ENCODE assay signal across 11 cellular contexts in the genomic region with DNA sequence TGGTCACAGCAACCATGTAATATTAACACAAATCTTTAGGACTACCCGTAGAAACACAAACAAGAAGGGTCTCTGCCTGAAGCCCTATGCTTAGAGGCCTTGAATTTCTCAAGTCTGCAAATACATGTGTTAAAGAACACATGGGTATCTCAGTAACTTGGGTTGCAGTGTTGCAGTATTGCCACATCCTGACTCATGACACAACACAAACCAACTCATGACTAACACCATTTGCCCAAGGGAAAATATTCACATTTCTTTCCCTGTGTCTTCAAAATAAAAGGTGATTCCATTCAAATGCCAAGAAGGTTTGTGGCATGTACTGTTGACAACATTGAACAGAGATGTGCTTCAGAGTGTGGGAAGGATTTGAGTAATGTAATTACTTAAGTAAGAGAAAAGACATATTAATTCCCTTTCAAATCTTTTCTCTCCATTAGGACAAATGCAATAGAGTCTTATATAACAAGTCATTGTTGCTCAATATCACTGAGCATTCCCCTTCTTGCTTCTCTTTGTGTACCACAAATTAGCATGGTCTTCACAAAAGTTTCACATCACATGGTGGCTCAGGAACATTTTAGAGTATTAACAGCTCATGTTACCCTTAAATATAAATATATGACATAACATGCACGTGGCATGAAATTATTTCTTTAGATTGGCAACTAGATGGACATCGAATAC.
DNase-seq lines count a peak whose midpoint lies in the region; FAIRE-seq and TF ChIP-seq lines count a peak whose summit lies in the region.
"Had no signal": no experiment of that assay in that cellular context is flagged by ENCODE, and none has a peak within 500 bp of the region (broad histone marks: within the 10 kb centered on the region; RNA-seq: fewer than 3 reads in every experiment).

No MANE protein-coding gene starts in this region.

- H3K4me3 Mint-ChIP-seq in immature natural killer cell, result no peak overlapping the region

- H3K36me3 ChIP-seq in bronchial epithelial cell (ENCODE audit: control insufficient read depth, insufficient read depth, low read length) (no peaks in the 10 kb centered on the region), kidney epithelial cell (ENCODE audit: control insufficient read depth, insufficient read depth, low read length) (no peaks in the 10 kb centered on the region)
- H3K36me3 ChIP-seq: SJSA1 had no signal

- H3K27me3 ChIP-seq in bronchial epithelial cell (ENCODE audit: control insufficient read depth, insufficient read depth, low read length), result no peaks in the 10 kb centered on the region
- H3K27me3 ChIP-seq in kidney epithelial cell (ENCODE audit: control insufficient read depth, insufficient read depth, low read length), result no peaks in the 10 kb centered on the region
- H3K27me3 ChIP-seq: SJSA1 had no signal

- no peaks in the 10 kb centered on the region for H3K36me3 Mint-ChIP-seq in immature natural killer cell

- H3K4me1 Mint-ChIP-seq in immature natural killer cell, result no peaks in the 10 kb centered on the region

- TF ChIP-seq CTCF in bronchial epithelial cell (IDR thresholded peaks at IDR 0.05; ENCODE audit: insufficient read depth, low read length, severe bottlenecking), result no peak
- no peak for TF ChIP-seq CTCF in kidney epithelial cell (IDR thresholded peaks at IDR 0.05; ENCODE audit: insufficient read depth, low read length, poor library complexity, severe bottlenecking)

- DNase-seq in EL (peak; percentile 1), NCI-H460 (ENCODE audit: extremely low read depth, low read depth) (peak; percentile 12), bronchial epithelial cell (ENCODE audit: low read depth) (peak; percentile 98), kidney epithelial cell (ENCODE audit: low read depth) (peak; percentile 82), NCI-H345 treated with DMSO at 0.1 percent for 48 hours (lab: John Stamatoyannopoulos, UW; ENCODE audit: unreplicated experiment) (no peak), immature natural killer cell (no peak)
- no peak for DNase-seq in activated effector memory CD4-positive, alpha-beta T cell treated with Interleukin-2 at 50 U/mL for 16 hours
- no peak for DNase-seq in stimulated activated naive CD4-positive, alpha-beta T cell (lab: John Stamatoyannopoulos, UW)
- DNase-seq: NCI-H524, retina had no signal

- FAIRE-seq in bronchial epithelial cell (lab: Jason Lieb, UNC), result peak; percentile 36

- H3K27ac Mint-ChIP-seq in immature natural killer cell, result no peak overlapping the region

- H3K9me3 Mint-ChIP-seq in immature natural killer cell, result peaks cover 0 to 24% (median 13%) of the 10 kb centered on the region in 6 donors

- H3K27me3 Mint-ChIP-seq in immature natural killer cell (ENCODE audit: low read depth in 3 of 3), result no peaks in the 10 kb centered on the region

- H3K4me3 ChIP-seq in bronchial epithelial cell (ENCODE audit: low read depth, low read length) (no peak overlapping the region), kidney epithelial cell (ENCODE audit: low read depth, low read length) (no peak overlapping the region)
- H3K4me3 ChIP-seq: SJSA1 had no signal

Comparison
In these comparisons a context has a peak if more than half of its experiments do, and no peak if none do; other contexts are left out.
1. DNase-seq: peak in EL (single experiment), NCI-H460 (single experiment), bronchial epithelial cell (single experiment) and kidney epithelial cell (single experiment); none in activated effector memory CD4-positive, alpha-beta T cell treated with Interleukin-2 at 50 U/mL for 16 hours (single experiment), stimulated activated naive CD4-positive, alpha-beta T cell (0 of 6), NCI-H345 treated with DMSO at 0.1 percent for 48 hours (single experiment) and immature natural killer cell (0 of 3).